1 cellular context compared by ENCODE assay signal in genomic region chr17:80195671-80196529, GRCh38.
TF ChIP-seq lines count a peak whose summit lies in the region.

No MANE protein-coding gene starts in this region.

TF ChIP-seq in H1, 55 proteins besides CTCF, POLR2A, EP300 and RAD21:
- TF ChIP-seq CEBPB (IDR thresholded peaks at IDR 0.05; ENCODE audit: low read depth, low read length) (no peak), CHD1 (IDR thresholded peaks at IDR 0.05; ENCODE audit: low read depth, low read length) (no peak), TEAD4 (IDR thresholded peaks at IDR 0.05; ENCODE audit: low read depth, low read length) (peak; percentile 68; the same call in 1 of the 2 replicates), GABPA (IDR thresholded peaks at IDR 0.05; ENCODE audit: borderline replicate concordance, insufficient read depth, low read length) (peak; percentile 75; the same call in 1 of the 2 replicates), YY1 (IDR thresholded peaks at IDR 0.05; ENCODE audit: low read depth, low read length) (0 out of 2 replicates have a peak, but pooled peaks have one; percentile 38)
TF ChIP-seq in H1: peak in this region for 3.
